In genomic region chr1:115595279-115596079, GRCh38 we compare ENCODE assay signal across 8 cellular contexts. TPM values are rescaled to one million over a fixed set of nuclear protein-coding genes. Genes with fewer than 3 reads are reported as not detected.
A peak's percentile ranks its signal among the peaks of the same experiment; 100 is the strongest.
DNase-seq lines count a peak whose midpoint lies in the region; ATAC-seq, FAIRE-seq and TF ChIP-seq lines count a peak whose summit lies in the region.

No MANE protein-coding gene starts in this region.

- no peaks in the 10 kb centered on the region for H3K79me2 ChIP-seq in HepG2 (ENCODE audit: insufficient read depth, low read length)

- CTCF ChIA-PET in HepG2 (lab: Yijun Ruan, JAX; ENCODE audit: low intra/inter-chr PET ratio, low total read pairs), result interaction anchor here (1.3 to 2.2 kb wide), 2 partner anchors 49 to 457 kb away, joined by 8 to 23 read pairs; no protein-coding TSS in a partner anchor

- WGBS in HepG2 (ENCODE audit: low lambda C conversion rate), result 23% methylated on average over 8 of the region's 12 CpGs

- H3K4me1 ChIP-seq in colonic mucosa (no peaks in the 10 kb centered on the region), HepG2 (ENCODE audit: insufficient read depth, low read length) (no peaks in the 10 kb centered on the region)

- H3K9ac ChIP-seq in colonic mucosa (ENCODE audit: low read depth in 2 of 2, low read length in 2 of 2) (peak overlapping the region in 1 of 2 donors; percentile 24), HepG2 (ENCODE audit: insufficient read depth, low read depth, low read length) (no peak overlapping the region)

- TF ChIP-seq POLR2A in HepG2 (IDR thresholded peaks at IDR 0.05; ENCODE audit: insufficient read depth in 1 of 2, low read depth in 2 of 2, low read length in 2 of 2), result no peak

- H4K20me1 ChIP-seq in HepG2 (ENCODE audit: insufficient read depth, low read length), result no peaks in the 10 kb centered on the region

- DNase-seq in GM12864 (ENCODE audit: low read depth) (peak; percentile 10), NCI-H446 (lab: John Stamatoyannopoulos, UW) (peak; percentile 82 to 94), colonic mucosa (peak; percentile 82), HepG2 (ENCODE audit: low spot score) (peak; percentile 44)
- peak; percentile 23 to 41 for DNase-seq in activated CD4-positive, alpha-beta T cell treated with anti-CD3 and anti-CD28 coated beads for 4 hours
- peak; percentile 32 to 55 (median 44) for DNase-seq in stimulated activated CD4-positive, alpha-beta T cell treated with anti-CD3 and anti-CD28 coated beads, TNF-alpha, amount 100 ng/mL, for 48 hours (ENCODE audit: low read depth in 3 of 3)

- intact Hi-C loops in colonic mucosa (cut with DNase I), result loop anchor here (2.0 to 5.0 kb wide), 2 partner anchors 123 to 457 kb away; no protein-coding TSS in a partner anchor
- intact Hi-C loops in HepG2 (cut with micrococcal nuclease; ENCODE audit: unreplicated experiment), result loop anchor here (2.0 kb wide), 2 partner anchors 49 to 127 kb away; no protein-coding TSS in a partner anchor

- in situ Hi-C loops in HepG2 (cut with HindIII; ENCODE audit: extremely low pct_ligation_motif_present, low pct_unique_long_range_greater_than_20kb), result loop anchor here (5.0 to 10.0 kb wide), 2 partner anchors 51 to 458 kb away; no protein-coding TSS in a partner anchor

- peak; percentile 67 for TF ChIP-seq RAD21 in HepG2 (CRISPR knock-in tag; IDR thresholded peaks at IDR 0.05)

- TF ChIP-seq CTCF in GM12864 (IDR thresholded peaks at IDR 0.05; ENCODE audit: low read depth, low read length, missing control alignments) (peak; percentile 95), colonic mucosa (IDR thresholded peaks at IDR 0.05) (peak; percentile 89), HepG2 (CRISPR knock-in tag; IDR thresholded peaks at IDR 0.05) (peak; percentile 86)

- peak; percentile 79 for ATAC-seq in HG03159 (IDR thresholded peaks at IDR 0.05; ENCODE audit: unreplicated experiment)
- peak; percentile 97 for ATAC-seq in HepG2
- ATAC-seq in GM18861 (IDR thresholded peaks at IDR 0.05; ENCODE audit: unreplicated experiment), result no peak

- FAIRE-seq in HepG2 (lab: Jason Lieb, UNC), result peak; percentile 50

- H3K27ac ChIP-seq in colonic mucosa, result no peak overlapping the region
- H3K27ac ChIP-seq in HepG2 (ENCODE audit: extremely low read length, insufficient read depth, low read length), result no peak overlapping the region

- no peaks in the 10 kb centered on the region for H3K36me3 ChIP-seq in colonic mucosa
- H3K36me3 ChIP-seq in HepG2 (replicated peaks in 1 of 2; ENCODE audit: control insufficient read depth in 1 of 2, insufficient read depth in 2 of 2, low read length in 2 of 2), result no peaks in the 10 kb centered on the region

- BruUV-seq in HepG2 (replicated peaks; lab: Mats Ljungman, UMichigan), result no TSS peak

- no peak overlapping the region for H3K4me2 ChIP-seq in HepG2 (ENCODE audit: low read depth, low read length)

- H3K9me3 ChIP-seq in colonic mucosa, result no peaks in the 10 kb centered on the region
- H3K9me3 ChIP-seq in HepG2 (ENCODE audit: low read length), result no peaks in the 10 kb centered on the region

- TF ChIP-seq EP300 in HepG2 (IDR thresholded peaks at IDR 0.05; ENCODE audit: low read depth in 2 of 2, low read length in 2 of 2), result no peak
- TF ChIP-seq EP300 in HepG2 (CRISPR knock-in tag; IDR thresholded peaks at IDR 0.05; ENCODE audit: borderline replicate concordance), result no peak

- POLR2A ChIA-PET in HepG2 (lab: Yijun Ruan, JAX), result no interaction called here

- H2AFZ ChIP-seq in HepG2 (ENCODE audit: low read length), result no peak overlapping the region

- H3K27me3 ChIP-seq in colonic mucosa (no peaks in the 10 kb centered on the region), HepG2 (ENCODE audit: control insufficient read depth in 1 of 2, insufficient read depth in 2 of 2, low read length in 2 of 2) (no peaks in the 10 kb centered on the region)

- H3K4me3 ChIP-seq in GM12864 (ENCODE audit: low read depth, low read length) (no peak overlapping the region), colonic mucosa (no peak overlapping the region), HepG2 (replicated peaks in 1 of 3; ENCODE audit: insufficient read depth in 1 of 3, low read depth in 2 of 3, low read length in 3 of 3) (no peak overlapping the region)

TF ChIP-seq in HepG2, 621 proteins besides CTCF, POLR2A, EP300 and RAD21 (continues in another document):
- TF ChIP-seq ZNF788 (CRISPR knock-in tag; IDR thresholded peaks at IDR 0.05; ENCODE audit: borderline replicate concordance), result no peak
- no peak for TF ChIP-seq ZNF780A (CRISPR knock-in tag; IDR thresholded peaks at IDR 0.05)
- TF ChIP-seq SUZ12 (IDR thresholded peaks at IDR 0.05; ENCODE audit: low read depth, low read length), result 0 out of 2 replicates have a peak, but pooled peaks have one; percentile 6
- no peak for TF ChIP-seq MED13 (CRISPR knock-in tag; IDR thresholded peaks at IDR 0.05)
- no peak for TF ChIP-seq TEF (CRISPR knock-in tag; IDR thresholded peaks at IDR 0.05)
- no peak for TF ChIP-seq ZEB1 (IDR thresholded peaks at IDR 0.05; ENCODE audit: insufficient replicate concordance, low read depth)
- no peak for TF ChIP-seq SCMH1 (CRISPR knock-in tag; IDR thresholded peaks at IDR 0.05; ENCODE audit: borderline replicate concordance)
- TF ChIP-seq SMC3 (IDR thresholded peaks at IDR 0.05; ENCODE audit: low read length), result peak; percentile 82
- no peak for TF ChIP-seq GPN1 (CRISPR knock-in tag; IDR thresholded peaks at IDR 0.05; ENCODE audit: borderline replicate concordance)
- TF ChIP-seq ETV5 (CRISPR knock-in tag; IDR thresholded peaks at IDR 0.05; ENCODE audit: borderline replicate concordance), result no peak
- peak; percentile 44 for TF ChIP-seq XRCC5 (optimal IDR thresholded peaks at IDR 0.05; ENCODE audit: low read length)
- TF ChIP-seq HIC2 (CRISPR knock-in tag; IDR thresholded peaks at IDR 0.05; ENCODE audit: low read depth), result no peak
- TF ChIP-seq STAG1 (CRISPR knock-in tag; IDR thresholded peaks at IDR 0.05), result peak; percentile 83
- no peak for TF ChIP-seq ZNF235 (CRISPR knock-in tag; IDR thresholded peaks at IDR 0.05; ENCODE audit: borderline replicate concordance)
- no peak for TF ChIP-seq CCDC6 (CRISPR knock-in tag; IDR thresholded peaks at IDR 0.05)
- no peak for TF ChIP-seq ZNF782 (CRISPR knock-in tag; IDR thresholded peaks at IDR 0.05; ENCODE audit: borderline replicate concordance)

RNA-seq across cellular contexts. Expression of gene VANGL1, which starts 46.3 kb away (rescaled TPM):
- 10 to 100 TPM; 14.7 to 23.8 TPM for total RNA-seq in colonic mucosa
- 5.9 and 9.4 TPM in 2 replicates for total RNA-seq in HepG2 (2016; rRNA removed; fragmentation: Illumina TruSeq; extraction: Trizol)
- total RNA-seq in HepG2 (2016; cell fraction: cytosol; rRNA removed; fragmentation: Illumina TruSeq; extraction: Trizol; ENCODE audit: low read depth), result 3.4 and 3.7 TPM in 2 replicates
- 5.7 and 8.5 TPM in 2 replicates for total RNA-seq in HepG2 (2016; cell fraction: insoluble cytoplasmic fraction; rRNA removed; fragmentation: Illumina TruSeq; extraction: Trizol)
- 5.7 and 6.0 TPM in 2 replicates for total RNA-seq in HepG2 (2016; cell fraction: membrane; rRNA removed; fragmentation: Illumina TruSeq; extraction: Trizol)
- 10.0 and 12.8 TPM in 2 replicates for total RNA-seq in HepG2 (2016; cell fraction: nucleus; rRNA removed; fragmentation: Illumina TruSeq; extraction: Trizol)
- polyA plus RNA-seq in HepG2 (2011; rRNA removed), result 5.3 TPM in 2 replicates
- 5.1 and 5.3 TPM in 2 replicates for polyA plus RNA-seq in HepG2 (2011; cell fraction: cytosol; rRNA removed)
- 4.1 and 5.0 TPM in 2 replicates for polyA plus RNA-seq in HepG2 (2011; cell fraction: nucleus; rRNA removed)
- polyA plus RNA-seq in HepG2 (2012), result 3.7 and 4.2 TPM in 2 replicates
- polyA plus RNA-seq in HepG2 (2016; cell fraction: cytosol; fragmentation: Illumina TruSeq; extraction: Trizol; ENCODE audit: low read depth), result 1.4 and 1.6 TPM in 2 replicates
- polyA plus RNA-seq in HepG2 (2016; cell fraction: insoluble cytoplasmic fraction; fragmentation: Illumina TruSeq; extraction: Trizol; ENCODE audit: low read depth), result 4.2 and 5.8 TPM in 2 replicates
- polyA plus RNA-seq in HepG2 (2016; cell fraction: membrane; fragmentation: Illumina TruSeq; extraction: Trizol; ENCODE audit: low read depth), result 2.6 and 2.7 TPM in 2 replicates
- polyA plus RNA-seq in HepG2 (2016; cell fraction: nucleus; fragmentation: Illumina TruSeq; extraction: Trizol; ENCODE audit: insufficient read depth, low read depth), result 10.3 and 10.4 TPM in 2 replicates
- 14.7 and 37.5 TPM in 2 replicates for polyA minus RNA-seq in HepG2 (2011; rRNA and poly(A)+ RNA removed; ENCODE audit: low replicate concordance)
- polyA minus RNA-seq in HepG2 (2011; cell fraction: cytosol; rRNA and poly(A)+ RNA removed), result 4.2 and 5.7 TPM in 2 replicates
- 5.3 and 7.2 TPM in 2 replicates for polyA minus RNA-seq in HepG2 (2011; cell fraction: nucleus; rRNA and poly(A)+ RNA removed)

Comparison
In these comparisons a context has a peak if more than half of its experiments do, and no peak if none do; other contexts are left out.
1. DNase-seq: peak in every context shown above with its lines; median percentile 88 in NCI-H446; 82 in colonic mucosa; 44 in HepG2; 44 in stimulated activated CD4-positive, alpha-beta T cell treated with anti-CD3 and anti-CD28 coated beads, TNF-alpha, amount 100 ng/mL, for 48 hours; 32 in activated CD4-positive, alpha-beta T cell treated with anti-CD3 and anti-CD28 coated beads for 4 hours; 10 in GM12864.